In genomic region chr9:68584110-68585033, GRCh38 we compare ENCODE assay signal across 8 cellular contexts. TPM values are rescaled to one million over a fixed set of nuclear protein-coding genes. Genes with fewer than 3 reads are reported as not detected.
DNase-seq lines count a peak whose midpoint lies in the region; ATAC-seq, FAIRE-seq and TF ChIP-seq lines count a peak whose summit lies in the region.

No MANE protein-coding gene starts in this region.

- H3K4me3 Mint-ChIP-seq in T-helper 17 cell, result no peak overlapping the region

- no peaks in the 10 kb centered on the region for H3K36me3 ChIP-seq in right atrium auricular region

- H3K36me3 Mint-ChIP-seq in T-helper 17 cell (ENCODE audit: low read depth), result no peaks in the 10 kb centered on the region

- H3K4me1 ChIP-seq in right atrium auricular region, result peaks cover 0 to 6% of the 10 kb centered on the region in 2 donors

- H3K27me3 ChIP-seq in right atrium auricular region, result no peaks in the 10 kb centered on the region

- peak; percentile 94 to 98 for TF ChIP-seq CTCF in right atrium auricular region (IDR thresholded peaks at IDR 0.05)

- TF ChIP-seq POLR2A in GM12892 (IDR thresholded peaks at IDR 0.05; ENCODE audit: low read depth, low read length), result no peak

- no peak overlapping the region for H3K27ac Mint-ChIP-seq in T-helper 17 cell

- intact Hi-C loops in sciatic nerve (cut with DNase I), result no loop called here

- peaks cover 11% of the 10 kb centered on the region for H3K27me3 Mint-ChIP-seq in T-helper 17 cell

- DNase-seq in GM12892 (ENCODE audit: insufficient read length), result peak; percentile 43
- peak; percentile 46 for DNase-seq in NCI-H1436 treated with DMSO at 0.1 percent for 48 hours (lab: John Stamatoyannopoulos, UW)
- DNase-seq in T-helper 17 cell, result peak; percentile 56 to 80 (median 68)
- peak in 55 of 56 donors; percentile 9 to 88 (median 53) for DNase-seq in amygdala (lab: John Stamatoyannopoulos, UW)
- DNase-seq in right atrium auricular region (ENCODE audit: low spot score), result peak; percentile 82
- peak; percentile 89 for DNase-seq in sciatic nerve (ENCODE audit: low spot score)

- ATAC-seq in HG02840 (IDR thresholded peaks at IDR 0.05; ENCODE audit: low FRiP score, unreplicated experiment) (peak; percentile 95), T-helper 17 cell (peak; percentile 100), sciatic nerve (peak; percentile 90), GM18520 (IDR thresholded peaks at IDR 0.05; ENCODE audit: unreplicated experiment) (no peak)

- no peak overlapping the region for H3K27ac ChIP-seq in right atrium auricular region

- no peak overlapping the region for H3K4me3 ChIP-seq in right atrium auricular region

- FAIRE-seq in GM12892 (lab: Jason Lieb, UNC), result peak; percentile 98

- H3K9me3 ChIP-seq in T-helper 17 cell (ENCODE audit: control insufficient read depth, low read length, poor library complexity, severe bottlenecking) (no peaks in the 10 kb centered on the region), right atrium auricular region (peaks cover 0 to 7% of the 10 kb centered on the region in 2 donors)

- H3K4me1 Mint-ChIP-seq in T-helper 17 cell, result peaks cover 7% of the 10 kb centered on the region

RNA-seq across cellular contexts. Expression of gene TMEM252, which starts 43.7 kb away (rescaled TPM):
- polyA plus RNA-seq in GM12892 (2012; ENCODE audit: missing spikeins), result not detected
- not detected for total RNA-seq in T-helper 17 cell
- total RNA-seq in right atrium auricular region, result not detected
- total RNA-seq in sciatic nerve, result not detected
